ENCODE assay signal across 22 cellular contexts in the genomic region with DNA sequence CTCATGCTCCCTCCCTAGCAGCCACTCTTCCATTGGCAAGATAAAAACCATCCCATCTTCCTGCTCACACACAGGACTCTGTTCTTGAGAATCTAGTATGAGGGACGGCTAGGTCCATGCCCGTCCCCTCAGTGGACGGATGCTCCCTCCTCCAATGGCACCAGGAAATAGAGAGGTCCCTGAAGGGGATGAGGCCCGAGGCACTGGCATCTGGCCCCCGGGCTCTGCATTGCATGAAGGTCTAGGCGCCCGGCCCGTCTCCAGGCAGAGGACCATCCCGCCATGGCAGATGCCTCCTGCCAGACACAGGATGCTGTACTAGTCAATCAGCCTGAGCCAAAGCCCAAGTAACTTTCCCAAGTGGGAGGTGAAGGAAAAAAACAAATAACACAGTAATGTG.
"Had no signal": no experiment of that assay in that cellular context is flagged by ENCODE, and none has a peak within 500 bp of the region (broad histone marks: within the 10 kb centered on the region; RNA-seq: fewer than 3 reads in every experiment).

No MANE protein-coding gene starts in this region.

- H3K9me3 Mint-ChIP-seq: IgD-negative memory B cell had no signal

- H3K9ac ChIP-seq: KMS-11, SK-N-SH had no signal

- FAIRE-seq: K562 had no signal

- H3K27ac ChIP-seq: KMS-11, Peyer's patch had no signal

- H3K36me3 ChIP-seq: Peyer's patch had no signal

- H3K4me1 ChIP-seq: Peyer's patch had no signal

- H3K9me3 ChIP-seq: Peyer's patch, SK-N-SH had no signal

- H3K27me3 ChIP-seq: Peyer's patch had no signal

- H3K4me3 Mint-ChIP-seq: IgD-negative memory B cell had no signal

- ATAC-seq: K562, PC-3 had no signal

- H3K27ac Mint-ChIP-seq: IgD-negative memory B cell had no signal

- DNase-seq: Kasumi-1; MM.1S; NCI-H1092 treated with DMSO at 0.1 percent for 48 hours; NCI-H1436; NCI-H187; NCI-H2029; NCI-H2081 treated with DMSO at 0.1 percent for 48 hours; NCI-H2171; NCI-H226; NCI-H446; NCI-H510A; NCI-H524 treated with DMSO at 0.1 percent for 48 hours; NCI-H69; NCI-H774; NK-92 treated with Interleukin-12 subunit alpha and Interleukin-12 subunit beta, amount 100 ng/mL, for 24 hours; PC-3; Peyer's patch; SHP77; SK-N-SH had no signal

- H3K27me3 Mint-ChIP-seq: IgD-negative memory B cell had no signal

- H3K4me3 ChIP-seq: K562, Peyer's patch had no signal

- H3K9me2 ChIP-seq: SK-N-SH had no signal

- H3K4me2 ChIP-seq: KMS-11, SK-N-SH had no signal
